Comparison of ENCODE assay signal across 1 cellular context in the genomic region with DNA sequence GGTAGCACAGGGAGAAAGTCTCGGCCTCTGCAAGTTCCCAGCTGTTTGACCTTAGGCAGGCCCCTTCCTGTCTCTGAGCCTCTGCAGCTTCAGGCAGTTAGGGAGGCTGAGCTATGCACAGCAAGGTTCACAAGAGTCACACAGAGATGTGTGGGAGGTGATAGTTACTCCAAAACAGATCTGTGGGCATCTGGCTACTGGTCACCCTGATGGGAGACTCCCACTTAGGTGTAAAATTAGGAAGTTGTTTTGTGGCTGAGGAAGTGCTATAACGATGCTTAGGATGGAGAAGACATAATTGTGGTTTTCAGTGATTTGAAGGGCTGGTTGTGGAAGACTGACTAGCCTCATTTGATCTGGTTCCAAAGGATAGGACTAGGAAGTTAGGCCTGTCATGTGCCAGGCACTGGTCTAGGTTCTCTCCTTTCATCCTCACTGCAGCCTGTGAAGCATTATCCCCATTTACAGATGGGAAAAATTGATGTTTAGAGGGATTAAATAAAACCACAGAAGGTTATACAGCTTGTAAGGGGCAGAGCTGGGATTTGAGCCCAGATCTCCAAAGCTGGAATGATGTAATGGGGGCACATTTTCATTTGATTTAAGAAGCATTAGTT.
TF ChIP-seq lines count a peak whose summit lies in the region.

No MANE protein-coding gene starts in this region.

TF ChIP-seq in H1, 55 proteins besides CTCF, POLR2A, EP300 and RAD21:
- TF ChIP-seq KDM1A (IDR thresholded peaks at IDR 0.05; ENCODE audit: borderline replicate concordance, low read length), result 0 out of 2 replicates have a peak, but pooled peaks have one; percentile 10
- TF ChIP-seq PHF8 (conservative IDR thresholded peaks at IDR 0.05; ENCODE audit: low read depth, low read length), result no peak
TF ChIP-seq in H1: peak in this region for 1.
